9 cellular contexts compared by ENCODE assay signal in genomic region chr1:205396972-205397616, GRCh38. TPM values are rescaled to one million over a fixed set of nuclear protein-coding genes. Genes with fewer than 3 reads are reported as not detected.
A peak's percentile ranks its signal among the peaks of the same experiment; 100 is the strongest.
DNase-seq lines count a peak whose midpoint lies in the region; ATAC-seq and TF ChIP-seq lines count a peak whose summit lies in the region.
"Had no signal": no experiment of that assay in that cellular context is flagged by ENCODE, and none has a peak within 500 bp of the region (broad histone marks: within the 10 kb centered on the region; RNA-seq: fewer than 3 reads in every experiment).

No MANE protein-coding gene starts in this region.

- H3K4me3 ChIP-seq in colonic mucosa (no peak overlapping the region), right lobe of liver (no peak overlapping the region)

- H3K4me1 ChIP-seq in colonic mucosa: no peaks in the 10 kb centered on the region
- H3K4me1 ChIP-seq in right lobe of liver: no peaks in the 10 kb centered on the region

- peak; percentile 32 for DNase-seq in activated CD4-positive, alpha-beta T cell treated with anti-CD3 and anti-CD28 coated beads for 48 hours
- DNase-seq in activated CD4-positive, alpha-beta T cell treated with anti-CD3 and anti-CD28 coated beads for 1 hour: no peak
- DNase-seq in M059J (ENCODE audit: low read depth) (peak; percentile 53), OCI-M1 (lab: John Stamatoyannopoulos, UW) (peak; percentile 76), colonic mucosa (peak; percentile 28), right lobe of liver (no peak), OCI-M2 (lab: John Stamatoyannopoulos, UW; ENCODE audit: unreplicated experiment) (no peak)

- TF ChIP-seq CTCF in colonic mucosa (IDR thresholded peaks at IDR 0.05): peak; percentile 61
- TF ChIP-seq CTCF in right lobe of liver (IDR thresholded peaks at IDR 0.05): peak; percentile 39 to 53 (median 46)

- H3K36me3 ChIP-seq in colonic mucosa: no peaks in the 10 kb centered on the region
- no peaks in the 10 kb centered on the region for H3K36me3 ChIP-seq in right lobe of liver

- TF ChIP-seq POLR2A in right lobe of liver (IDR thresholded peaks at IDR 0.05): no peak

- H3K27ac ChIP-seq in colonic mucosa (no peak overlapping the region), right lobe of liver (no peak overlapping the region)

- H3K9me3 ChIP-seq in colonic mucosa (no peaks in the 10 kb centered on the region), right lobe of liver (no peaks in the 10 kb centered on the region)

- peak; percentile 49 to 67 (median 62) for ATAC-seq in right lobe of liver
- ATAC-seq in HG03139 (IDR thresholded peaks at IDR 0.05; ENCODE audit: unreplicated experiment): no peak
- ATAC-seq: activated naive CD4-positive, alpha-beta T cell treated with anti-CD3 and anti-CD28 coated beads, Interleukin-2, amount 50 U/mL, for 72 hours had no signal

- 5% methylated on average over 6 of the region's 6 CpGs for WGBS in right lobe of liver (ENCODE audit: insufficient coverage, low coverage, low lambda C conversion rate, missing lambda C conversion rate)

- H3K27me3 ChIP-seq in colonic mucosa (no peaks in the 10 kb centered on the region), right lobe of liver (no peaks in the 10 kb centered on the region)

- H3K9ac ChIP-seq in colonic mucosa (ENCODE audit: low read depth in 2 of 2, low read length in 2 of 2): no peak overlapping the region

- intact Hi-C loops in colonic mucosa (cut with DNase I): loop anchor here (1.0 to 10.0 kb wide), 3 partner anchors 35 to 128 kb away; no protein-coding TSS in a partner anchor
- intact Hi-C loops in right lobe of liver (cut with DNase I): no loop called here

RNA-seq across cellular contexts. Expression of gene LEMD1, which starts 24.8 kb away (rescaled TPM):
- not detected in 2 replicates for total RNA-seq in M059J (2014; rRNA removed; shearing (Covaris generic))
- total RNA-seq in colonic mucosa: 1 to 10 TPM in 1 of 2 donors, under 1 TPM in 1; 0.77 to 1.1 TPM
- total RNA-seq in right lobe of liver: not detected

RNA-seq across cellular contexts. Expression of gene KLHDC8A, which starts 40.4 kb away (rescaled TPM):
- not detected in 2 replicates for total RNA-seq in M059J (2014; rRNA removed; shearing (Covaris generic))
- under 1 TPM; 0.44 to 0.58 TPM for total RNA-seq in colonic mucosa
- total RNA-seq in right lobe of liver: under 1 TPM in 2 of 6 experiments, not detected in 4; 0.22 to 0.44 TPM
- total RNA-seq: activated naive CD4-positive, alpha-beta T cell treated with anti-CD3 and anti-CD28 coated beads, Interleukin-2, amount 50 U/mL, for 72 hours had no signal

RNA-seq across cellular contexts. Expression of gene BLACAT1, which starts 58.8 kb away (rescaled TPM):
- 0.10 and 0.15 TPM in 2 replicates for total RNA-seq in M059J (2014; rRNA removed; shearing (Covaris generic))
- total RNA-seq in colonic mucosa: under 1 TPM; 0.20 to 0.37 TPM
- under 1 TPM in 1 of 6 experiments, not detected in 5; 0.06 TPM for total RNA-seq in right lobe of liver

Comparison
In these comparisons a context has a peak if more than half of its experiments do, and no peak if none do; other contexts are left out.
1. DNase-seq: peak in activated CD4-positive, alpha-beta T cell treated with anti-CD3 and anti-CD28 coated beads for 48 hours (single experiment), M059J (single experiment), OCI-M1 (single experiment) and colonic mucosa (single experiment); none in activated CD4-positive, alpha-beta T cell treated with anti-CD3 and anti-CD28 coated beads for 1 hour (single experiment), right lobe of liver (0 of 3) and OCI-M2 (single experiment).